In the genomic region with DNA sequence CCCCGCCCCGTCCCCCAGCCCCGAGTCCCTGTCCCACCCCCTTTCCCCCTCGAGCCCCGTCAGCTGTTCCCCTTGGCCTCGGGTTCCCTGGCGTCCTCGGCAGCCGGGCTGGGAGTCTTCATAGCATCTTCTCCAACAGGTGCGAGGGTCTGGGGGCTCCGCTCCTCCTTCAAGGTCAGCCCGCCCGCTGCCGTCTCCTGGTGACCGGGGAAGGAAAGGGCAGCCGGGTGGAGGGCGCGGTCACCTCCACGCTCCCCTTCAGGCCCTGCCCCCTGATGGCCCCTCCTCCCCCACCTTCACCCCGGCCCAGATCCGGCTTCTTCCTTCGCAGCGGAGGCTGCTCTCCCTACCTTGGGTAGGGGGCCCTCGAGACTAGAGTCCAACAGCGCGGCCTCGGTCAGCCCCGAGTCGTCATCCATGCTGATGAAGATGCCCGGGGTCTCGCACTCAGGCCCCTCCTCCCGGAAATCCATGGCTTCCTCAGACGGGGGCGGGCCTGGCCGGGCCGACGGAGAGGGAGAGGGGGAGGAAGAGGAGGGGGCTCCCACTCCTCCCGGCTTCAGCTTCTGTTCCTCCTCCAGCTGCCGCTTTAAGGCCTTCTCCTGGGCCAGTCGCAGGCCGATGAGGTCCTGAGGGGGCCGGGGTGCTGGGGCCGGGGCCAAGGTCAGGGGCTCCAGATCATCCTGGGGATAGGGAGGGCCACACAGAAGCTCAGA, we compare ENCODE assay signal across 10 cellular contexts. TPM values are rescaled to one million over a fixed set of nuclear protein-coding genes. Genes with fewer than 3 reads are reported as not detected.
DNase-seq lines count a peak whose midpoint lies in the region; ATAC-seq, FAIRE-seq and TF ChIP-seq lines count a peak whose summit lies in the region.
"Had no signal": no experiment of that assay in that cellular context is flagged by ENCODE, and none has a peak within 500 bp of the region (broad histone marks: within the 10 kb centered on the region; RNA-seq: fewer than 3 reads in every experiment).

No MANE protein-coding gene starts in this region.

- H3K4me1 Mint-ChIP-seq in progenitor cell of endocrine pancreas (ENCODE audit: low read depth) = peaks cover 2% of the 10 kb centered on the region

- no peak for ATAC-seq in GM18520 (IDR thresholded peaks at IDR 0.05; ENCODE audit: unreplicated experiment)

- peak overlapping the region; percentile 51 for H3K4me3 ChIP-seq in iPS-11a (ENCODE audit: low read depth, low read length)

- TF ChIP-seq POLR2A in GM12892 (IDR thresholded peaks at IDR 0.05; ENCODE audit: low read depth, low read length) = no peak

- peaks cover 1% of the 10 kb centered on the region for H3K36me3 Mint-ChIP-seq in progenitor cell of endocrine pancreas (ENCODE audit: insufficient read depth)

- peak overlapping the region; percentile 91 for H3K27ac Mint-ChIP-seq in progenitor cell of endocrine pancreas
- H3K27ac Mint-ChIP-seq: activated CD4-positive, alpha-beta T cell treated with anti-CD3 and anti-CD28 coated beads, Interleukin-2, amount 10 ng/mL, durations not matched to agents 24 days and 14 days had no signal

- H3K27me3 Mint-ChIP-seq in progenitor cell of endocrine pancreas = peaks cover 3% of the 10 kb centered on the region
- H3K27me3 Mint-ChIP-seq: activated CD4-positive, alpha-beta T cell treated with anti-CD3 and anti-CD28 coated beads, Interleukin-2, amount 10 ng/mL, durations not matched to agents 24 days and 14 days had no signal

- peak; percentile 19 for DNase-seq in GM12892 (ENCODE audit: insufficient read length)
- DNase-seq in astrocyte of the hippocampus (ENCODE audit: low read depth, low spot score) = peak; percentile 66
- peak; percentile 53 for DNase-seq in progenitor cell of endocrine pancreas (ENCODE audit: low spot score, unreplicated experiment)
- DNase-seq in superior temporal gyrus (ENCODE audit: extremely low spot score) = no peak
- no peak for DNase-seq in NCI-H69 (lab: John Stamatoyannopoulos, UW)
- DNase-seq in central memory CD4-positive, alpha-beta T cell = no peak
- DNase-seq: activated CD4-positive, alpha-beta T cell treated with anti-CD3 and anti-CD28 coated beads, Interleukin-2, amount 10 ng/mL, durations not matched to agents 24 days and 14 days; NCI-H1417 treated with DMSO at 0.1 percent for 48 hours had no signal

- no peak for TF ChIP-seq CTCF in progenitor cell of endocrine pancreas (IDR thresholded peaks at IDR 0.05; ENCODE audit: unreplicated experiment)

- FAIRE-seq in GM12892 (lab: Jason Lieb, UNC) = no peak

- peak overlapping the region; percentile 80 for H3K4me3 Mint-ChIP-seq in progenitor cell of endocrine pancreas (ENCODE audit: low read depth)
- H3K4me3 Mint-ChIP-seq: activated CD4-positive, alpha-beta T cell treated with anti-CD3 and anti-CD28 coated beads, Interleukin-2, amount 10 ng/mL, durations not matched to agents 24 days and 14 days had no signal

- no peaks in the 10 kb centered on the region for H3K9me3 Mint-ChIP-seq in progenitor cell of endocrine pancreas (ENCODE audit: low read depth)
- H3K9me3 Mint-ChIP-seq: activated CD4-positive, alpha-beta T cell treated with anti-CD3 and anti-CD28 coated beads, Interleukin-2, amount 10 ng/mL, durations not matched to agents 24 days and 14 days had no signal

RNA-seq across cellular contexts. Expression of a gene that starts 0.6 kb away (rescaled TPM):
- 0.49 TPM for polyA plus RNA-seq in GM12892 (2012; ENCODE audit: missing spikeins)
- total RNA-seq in progenitor cell of endocrine pancreas = 0.42 and 0.48 TPM in 2 replicates

RNA-seq across cellular contexts. Expression of a gene that starts 23.0 kb away (rescaled TPM):
- polyA plus RNA-seq in GM12892 (2012; ENCODE audit: missing spikeins) = 13.4 TPM
- total RNA-seq in progenitor cell of endocrine pancreas = 99.4 and 108 TPM in 2 replicates

RNA-seq across cellular contexts. Expression of a gene that starts 33.4 kb away (rescaled TPM):
- polyA plus RNA-seq in GM12892 (2012; ENCODE audit: missing spikeins) = 16.2 TPM
- 117 and 122 TPM in 2 replicates for total RNA-seq in progenitor cell of endocrine pancreas

RNA-seq across cellular contexts. Expression of a gene that starts 46.6 kb away (rescaled TPM):
- not detected for polyA plus RNA-seq in GM12892 (2012; ENCODE audit: missing spikeins)
- 36.9 and 42.3 TPM in 2 replicates for total RNA-seq in progenitor cell of endocrine pancreas

RNA-seq across cellular contexts. Expression of a gene that starts 47.3 kb away (rescaled TPM):
- 61.2 TPM for polyA plus RNA-seq in GM12892 (2012; ENCODE audit: missing spikeins)
- 112 and 114 TPM in 2 replicates for total RNA-seq in progenitor cell of endocrine pancreas

Comparison
In these comparisons a context has a peak if more than half of its experiments do, and no peak if none do; other contexts are left out.
1. DNase-seq: peak in GM12892 (single experiment), astrocyte of the hippocampus (single experiment) and progenitor cell of endocrine pancreas (single experiment); none in superior temporal gyrus (single experiment), NCI-H69 (single experiment) and central memory CD4-positive, alpha-beta T cell (single experiment).